ENCODE assay signal across 8 cellular contexts in the genomic region with DNA sequence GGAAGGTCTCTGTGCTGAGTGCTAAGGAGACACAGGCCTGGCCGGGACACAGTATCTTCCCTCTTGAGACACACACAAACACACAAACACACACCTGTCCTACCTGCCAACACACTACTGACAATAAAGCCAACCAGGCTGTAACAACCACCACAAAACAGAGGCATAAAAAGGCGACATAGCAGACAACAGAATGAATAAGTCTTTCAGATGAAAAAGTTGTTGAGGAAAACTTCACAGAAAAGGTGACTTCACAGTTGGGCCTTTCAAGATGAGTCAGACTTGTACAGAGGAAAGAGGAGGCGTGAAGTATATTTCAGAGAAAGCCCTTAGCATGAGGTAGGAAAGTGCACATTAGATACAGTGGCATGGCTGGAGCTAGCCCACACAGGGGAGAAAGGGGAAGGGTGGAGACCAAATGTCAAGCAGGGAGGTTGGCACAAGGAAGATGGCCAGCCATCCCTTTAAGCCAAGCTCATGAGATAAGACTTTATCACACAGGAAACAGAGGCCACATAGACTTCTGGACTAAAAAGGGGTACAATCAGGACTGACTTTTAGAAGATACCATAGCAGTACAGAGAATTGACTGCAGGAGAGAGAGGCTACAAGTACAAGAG. TPM values are rescaled to one million over a fixed set of nuclear protein-coding genes. Genes with fewer than 3 reads are reported as not detected.
DNase-seq lines count a peak whose midpoint lies in the region; ATAC-seq and TF ChIP-seq lines count a peak whose summit lies in the region.

No MANE protein-coding gene starts in this region.

- no peak overlapping the region for H2AFZ ChIP-seq in OCI-LY1 (ENCODE audit: low read length)

- H3K27me3 ChIP-seq in OCI-LY1 (ENCODE audit: insufficient read depth, low read length) = no peaks in the 10 kb centered on the region

- peak overlapping the region; percentile 51 for H3K27ac ChIP-seq in OCI-LY1 (ENCODE audit: low read depth, low read length, poor library complexity, severe bottlenecking)

- no peak overlapping the region; the same call in 1 of the 2 replicates for H3K4me2 ChIP-seq in OCI-LY1 (ENCODE audit: low read length)

- H4K20me1 ChIP-seq in OCI-LY1 (ENCODE audit: insufficient read depth, low read length) = no peaks in the 10 kb centered on the region

- peaks cover 24% of the 10 kb centered on the region for H3K4me1 ChIP-seq in OCI-LY1 (ENCODE audit: insufficient read depth, low read length, severe bottlenecking)

- H3K9ac ChIP-seq in OCI-LY1 (ENCODE audit: low read length) = no peak overlapping the region

- no peak overlapping the region for H3K4me3 ChIP-seq in OCI-LY1 (ENCODE audit: low read depth, low read length, poor library complexity, severe bottlenecking)

- ATAC-seq in GM18505 (IDR thresholded peaks at IDR 0.05; ENCODE audit: unreplicated experiment) = peak; percentile 86

- H3K9me3 ChIP-seq in OCI-LY1 (ENCODE audit: low read length) = no peaks in the 10 kb centered on the region

- no peak for TF ChIP-seq CTCF in OCI-LY1 (IDR thresholded peaks at IDR 0.05; ENCODE audit: low read length)

- 0 out of 2 replicates have a peak, but pooled peaks cover 5% of the 10 kb centered on the region for H3K36me3 ChIP-seq in OCI-LY1 (ENCODE audit: insufficient read depth, low read length)

- peaks cover 9% of the 10 kb centered on the region; the same call in 1 of the 2 replicates for H3K79me2 ChIP-seq in OCI-LY1 (ENCODE audit: insufficient read depth, low read length)

- DNase-seq in HCEC 1CT (peak; percentile 5), dermis blood vessel endothelial cell (peak; percentile 48), NCI-H345 treated with DMSO at 0.1 percent for 48 hours (lab: John Stamatoyannopoulos, UW; ENCODE audit: unreplicated experiment) (no peak), NCI-H748 (lab: John Stamatoyannopoulos, UW; ENCODE audit: unreplicated experiment) (no peak), NCI-H2081 (lab: John Stamatoyannopoulos, UW) (no peak), NCI-H2227 (lab: John Stamatoyannopoulos, UW; ENCODE audit: unreplicated experiment) (no peak)

- H3K9me2 ChIP-seq in OCI-LY1 (ENCODE audit: low read depth, low read length) = no peaks in the 10 kb centered on the region

- TF ChIP-seq POLR2A in GM18505 (IDR thresholded peaks at IDR 0.05; ENCODE audit: borderline replicate concordance, extremely low read depth, insufficient read depth, insufficient read length) = no peak

- H3F3A ChIP-seq in OCI-LY1 (ENCODE audit: insufficient read depth, low read length) = no peaks in the 10 kb centered on the region

RNA-seq across cellular contexts. Expression of a gene that starts 54.0 kb away (rescaled TPM):
- total RNA-seq in dermis blood vessel endothelial cell = 16.5 and 19.4 TPM in 2 replicates

Comparison
In these comparisons a context has a peak if more than half of its experiments do, and no peak if none do; other contexts are left out.
1. DNase-seq: peak in HCEC 1CT (single experiment) and dermis blood vessel endothelial cell (single experiment); none in NCI-H345 treated with DMSO at 0.1 percent for 48 hours (single experiment), NCI-H748 (single experiment), NCI-H2081 (0 of 2) and NCI-H2227 (single experiment).